In the genomic region with DNA sequence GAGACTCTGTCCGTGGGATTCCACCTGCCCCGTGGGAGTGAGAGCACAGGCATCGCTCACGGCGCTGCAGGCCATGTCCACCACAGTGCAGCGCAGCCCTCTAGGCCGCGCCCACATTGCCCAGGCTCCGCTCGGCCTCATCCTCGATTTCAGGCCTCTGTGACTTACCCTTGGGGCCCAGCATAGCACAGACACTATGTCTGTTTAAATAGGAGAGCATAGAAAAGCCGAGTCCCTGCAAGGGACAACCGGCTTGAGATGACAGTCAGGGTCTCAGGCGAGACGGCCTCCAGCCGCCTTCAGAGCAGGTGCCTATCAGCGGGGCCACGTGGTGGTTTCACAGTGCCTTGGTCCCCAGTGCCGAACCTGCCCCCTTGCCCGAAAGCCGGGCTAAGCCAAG, we compare ENCODE assay signal across 19 cellular contexts. TPM values are rescaled to one million over a fixed set of nuclear protein-coding genes. Genes with fewer than 3 reads are reported as not detected.
DNase-seq lines count a peak whose midpoint lies in the region; ATAC-seq and TF ChIP-seq lines count a peak whose summit lies in the region.
"Had no signal": no experiment of that assay in that cellular context is flagged by ENCODE, and none has a peak within 500 bp of the region (broad histone marks: within the 10 kb centered on the region; RNA-seq: fewer than 3 reads in every experiment).

No MANE protein-coding gene starts in this region.

- no peak for TF ChIP-seq RAD21 in IMR-90 (IDR thresholded peaks at IDR 0.05; ENCODE audit: low read length)

- ATAC-seq in heart right ventricle (no peak), IMR-90 (ENCODE audit: low read depth) (no peak), GM19397 (IDR thresholded peaks at IDR 0.05; ENCODE audit: unreplicated experiment) (no peak), GM18858 (IDR thresholded peaks at IDR 0.05; ENCODE audit: unreplicated experiment) (no peak)
- ATAC-seq: HCT116 had no signal

- peaks cover 19% of the 10 kb centered on the region for H3F3A ChIP-seq in neural progenitor cell (ENCODE audit: low read depth)

- H3K4me2 ChIP-seq in IMR-90 (ENCODE audit: low read depth, low read length) (no peak overlapping the region), neural progenitor cell (no peak overlapping the region)
- H3K4me2 ChIP-seq: BLaER1 had no signal

- WGBS in heart right ventricle, 2 donors, result 92 to 93% methylated on average over 21 of the region's 21 CpGs
- 86% methylated on average over 16 of the region's 21 CpGs; no CpG with 5 or more reads in 1 of the 2 experiments for WGBS in IMR-90 (ENCODE audit: extremely low coverage in 2 of 2, insufficient read length in 1 of 2), 2 experiments

- TF ChIP-seq CTCF in left ventricle myocardium inferior (IDR thresholded peaks at IDR 0.05; ENCODE audit: borderline replicate concordance) (no peak), heart right ventricle (IDR thresholded peaks at IDR 0.05) (no peak), IMR-90 (conservative IDR thresholded peaks at IDR 0.05; ENCODE audit: low read depth, low read length) (no peak), neural progenitor cell (IDR thresholded peaks at IDR 0.05) (no peak)

- POLR2A ChIA-PET in IMR-90 (lab: Charles Lee; ENCODE audit: unreplicated experiment), result no interaction called here

- H3K36me3 ChIP-seq in left ventricle myocardium inferior, result no peaks in the 10 kb centered on the region
- no peaks in the 10 kb centered on the region for H3K36me3 ChIP-seq in heart right ventricle
- H3K36me3 ChIP-seq in IMR-90 (ENCODE audit: control insufficient read depth, insufficient read depth, low read length), result no peaks in the 10 kb centered on the region
- H3K36me3 ChIP-seq in neural progenitor cell, result no peaks in the 10 kb centered on the region
- H3K36me3 ChIP-seq: BLaER1 had no signal

- H4K20me1 ChIP-seq in IMR-90 (ENCODE audit: insufficient read depth, low read length) (no peaks in the 10 kb centered on the region), neural progenitor cell (ENCODE audit: low read depth) (no peaks in the 10 kb centered on the region)
- H4K20me1 ChIP-seq: BLaER1 had no signal

- peaks cover 2% of the 10 kb centered on the region for H3K36me3 Mint-ChIP-seq in neural progenitor cell
- H3K36me3 Mint-ChIP-seq: CD14-positive monocyte; CD4-positive, alpha-beta memory T cell had no signal

- H3K4me3 Mint-ChIP-seq in neural progenitor cell, result peak overlapping the region; percentile 17
- H3K4me3 Mint-ChIP-seq: CD14-positive monocyte; CD4-positive, alpha-beta memory T cell; HFFc6; IgD-negative memory B cell had no signal

- TF ChIP-seq POLR2A in IMR-90 (IDR thresholded peaks at IDR 0.05; ENCODE audit: low read depth, low read length), result no peak

- no peak overlapping the region for H2BK20ac ChIP-seq in IMR-90 (ENCODE audit: low read depth, low read length)

- no peak overlapping the region for H2BK15ac ChIP-seq in IMR-90 (ENCODE audit: low read depth, low read length)

- no peak overlapping the region for H4K91ac ChIP-seq in IMR-90 (ENCODE audit: insufficient read depth, low read depth, low read length)

- CTCF ChIA-PET in IMR-90 (lab: Yijun Ruan, JAX), result no interaction called here

- no peak overlapping the region for H2BK5ac ChIP-seq in IMR-90 (ENCODE audit: low read depth, low read length, poor library complexity, severe bottlenecking)

- DNase-seq in left ventricle myocardium inferior (no peak), heart right ventricle (no peak), IMR-90 (no peak), neural progenitor cell (ENCODE audit: low spot score) (no peak), NCI-H446 (lab: John Stamatoyannopoulos, UW) (no peak)
- DNase-seq: 8988T; CD4-positive, alpha-beta memory T cell; DMS153; DMS79; GDM1; GM23248; HFFc6 had no signal

- no peak overlapping the region for H3K4ac ChIP-seq in IMR-90 (ENCODE audit: low read depth, low read length)

- no peaks in the 10 kb centered on the region for H3K79me2 ChIP-seq in neural progenitor cell (ENCODE audit: low read depth)

- H3K9me3 ChIP-seq in left ventricle myocardium inferior (replicated peaks) (peaks cover 5% of the 10 kb centered on the region), heart right ventricle (peaks cover 0 to 3% (median 0%) of the 10 kb centered on the region in 11 donors), IMR-90 (ENCODE audit: control insufficient read depth, insufficient read depth, low read length) (no peaks in the 10 kb centered on the region), neural progenitor cell (ENCODE audit: low read depth) (no peaks in the 10 kb centered on the region)
- H3K9me3 ChIP-seq: BLaER1 had no signal

- no peak overlapping the region for H3K56ac ChIP-seq in IMR-90 (ENCODE audit: extremely low read depth, insufficient read depth, low read length)

- peaks cover 14% of the 10 kb centered on the region for H3K27me3 Mint-ChIP-seq in neural progenitor cell (ENCODE audit: insufficient read depth, low read depth)

- no peak overlapping the region for H2AK5ac ChIP-seq in IMR-90 (ENCODE audit: low read depth, low read length)

- H3K27me3 ChIP-seq in left ventricle myocardium inferior (ENCODE audit: low read depth) (no peaks in the 10 kb centered on the region), heart right ventricle (no peaks in the 10 kb centered on the region), IMR-90 (ENCODE audit: control insufficient read depth, insufficient read depth, low read length) (peaks cover 2% of the 10 kb centered on the region; the same call in 1 of the 2 replicates), neural progenitor cell (peaks cover 12% of the 10 kb centered on the region)

- H3K9ac ChIP-seq in IMR-90 (ENCODE audit: low read depth, low read length), result no peak overlapping the region
- H3K9ac ChIP-seq in neural progenitor cell, result no peak overlapping the region
- H3K9ac ChIP-seq: BLaER1, GM23248 had no signal

- H3K4me1 ChIP-seq in left ventricle myocardium inferior (peaks cover 28% of the 10 kb centered on the region), heart right ventricle (peaks cover 0 to 38% (median 18%) of the 10 kb centered on the region in 9 donors), IMR-90 (ENCODE audit: control insufficient read depth, insufficient read depth, low read length) (peaks cover 2% of the 10 kb centered on the region; the same call in 1 of the 2 replicates), neural progenitor cell (peaks cover 17% of the 10 kb centered on the region)

- H3K18ac ChIP-seq in IMR-90 (ENCODE audit: low read depth, low read length), result no peak overlapping the region

- H3K14ac ChIP-seq in IMR-90 (replicated peaks; ENCODE audit: low read depth, low read length), result no peak overlapping the region

- peaks cover 26% of the 10 kb centered on the region for H3K4me1 Mint-ChIP-seq in neural progenitor cell
- H3K4me1 Mint-ChIP-seq: CD14-positive monocyte had no signal

- no peak overlapping the region for H2BK120ac ChIP-seq in IMR-90 (ENCODE audit: low read depth, low read length)

- intact Hi-C loops in left ventricle myocardium inferior (cut with micrococcal nuclease) (no loop called here), heart right ventricle (cut with DNase I) (no loop called here), IMR-90 (cut with micrococcal nuclease) (no loop called here)

- H3K4me3 ChIP-seq in left ventricle myocardium inferior (no peak overlapping the region), heart right ventricle (no peak overlapping the region), IMR-90 (ENCODE audit: insufficient read depth, low read depth, low read length) (no peak overlapping the region), neural progenitor cell (no peak overlapping the region)
- H3K4me3 ChIP-seq: BLaER1, GM23248 had no signal

- 0 out of 2 replicates have a peak, but pooled peaks cover 2% of the 10 kb centered on the region for H3K9me1 ChIP-seq in IMR-90 (ENCODE audit: insufficient read depth, low read length)

- H3K9me3 Mint-ChIP-seq in neural progenitor cell, result peaks cover 19% of the 10 kb centered on the region
- H3K9me3 Mint-ChIP-seq: IgD-negative memory B cell had no signal

- dilution Hi-C loops in IMR-90 (cut with HindIII; ENCODE audit: low sequenced_read_pairs, unreplicated experiment), result no loop called here

- no peak overlapping the region for H4K5ac ChIP-seq in IMR-90 (ENCODE audit: low read depth, low read length)

- BruUV-seq in IMR-90 (replicated peaks; lab: Mats Ljungman, UMichigan), result no TSS peak

- H2AFZ ChIP-seq in IMR-90 (replicated peaks; ENCODE audit: low read length, poor library complexity) (peak overlapping the region; percentile 19), neural progenitor cell (replicated peaks) (no peak overlapping the region)
- H2AFZ ChIP-seq: GM23248 had no signal

- peak overlapping the region; percentile 23 for H2AK9ac ChIP-seq in IMR-90 (replicated peaks; ENCODE audit: low read depth, low read length, poor library complexity)

- H4K8ac ChIP-seq in IMR-90 (ENCODE audit: low read depth in 2 of 2, low read length in 2 of 2), result no peak overlapping the region

- no peaks in the 10 kb centered on the region for H3K79me1 ChIP-seq in IMR-90 (ENCODE audit: low read depth in 1 of 2, low read length in 2 of 2)

- H3K27ac ChIP-seq in left ventricle myocardium inferior (replicated peaks) (peak overlapping the region; percentile 72), heart right ventricle (peak overlapping the region in 1 of 10 donors; percentile 17), IMR-90 (ENCODE audit: insufficient read depth, low read length) (no peak overlapping the region), neural progenitor cell (no peak overlapping the region)
- H3K27ac ChIP-seq: BLaER1, GM23248, HL-60 had no signal

- in situ Hi-C loops in IMR-90 (cut with MboI; ENCODE audit: low sequenced_read_pairs), result no loop called here

- H3K27ac Mint-ChIP-seq in neural progenitor cell, result no peak overlapping the region
- H3K27ac Mint-ChIP-seq: CD14-positive monocyte; CD4-positive, alpha-beta memory T cell; HFFc6; IgD-negative memory B cell had no signal

- H3K23ac ChIP-seq in IMR-90 (ENCODE audit: low read depth, low read length), result no peak overlapping the region

TF ChIP-seq in IMR-90, 13 proteins besides CTCF, POLR2A, EP300 and RAD21 (continues in another document):
- no peak for TF ChIP-seq SMC3 (IDR thresholded peaks at IDR 0.05; ENCODE audit: low read depth, low read length)
- no peak for TF ChIP-seq MAFK (IDR thresholded peaks at IDR 0.05; ENCODE audit: low read depth, low read length)
- TF ChIP-seq, protein P1, sequence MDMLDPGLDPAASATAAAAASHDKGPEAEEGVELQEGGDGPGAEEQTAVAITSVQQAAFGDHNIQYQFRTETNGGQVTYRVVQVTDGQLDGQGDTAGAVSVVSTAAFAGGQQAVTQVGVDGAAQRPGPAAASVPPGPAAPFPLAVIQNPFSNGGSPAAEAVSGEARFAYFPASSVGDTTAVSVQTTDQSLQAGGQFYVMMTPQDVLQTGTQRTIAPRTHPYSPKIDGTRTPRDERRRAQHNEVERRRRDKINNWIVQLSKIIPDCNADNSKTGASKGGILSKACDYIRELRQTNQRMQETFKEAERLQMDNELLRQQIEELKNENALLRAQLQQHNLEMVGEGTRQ (IDR thresholded peaks at IDR 0.05; ENCODE audit: low read depth, low read length), result no peak

RNA-seq across cellular contexts. Expression of gene POFUT2, which starts 56.9 kb away (rescaled TPM):
- total RNA-seq in left ventricle myocardium inferior (20.9 TPM), heart right ventricle (10 to 100 TPM; 12.7 to 20.4 (median 16.3) TPM), IMR-90 (2012; rRNA removed) (18.8 and 23.9 TPM in 2 replicates), neural progenitor cell (ENCODE audit: low replicate concordance) (28.5 and 42.7 TPM in 2 replicates)
- polyA plus RNA-seq in heart right ventricle (10 to 100 TPM; 18.9 to 20.6 TPM), IMR-90 (2012; rRNA removed) (58.5 and 59.3 TPM in 2 replicates)
- 46.5 and 53.6 TPM in 2 replicates for polyA plus RNA-seq in IMR-90 (2012; cell fraction: cytosol; rRNA removed)
- polyA plus RNA-seq in IMR-90 (2012; cell fraction: nucleus; rRNA removed; ENCODE audit: low replicate concordance), result 236 and 251 TPM in 2 replicates
